13 cellular contexts compared by ENCODE assay signal in genomic region chr20:48910360-48910781, GRCh38. TPM values are rescaled to one million over a fixed set of nuclear protein-coding genes. Genes with fewer than 3 reads are reported as not detected.
A peak's percentile ranks its signal among the peaks of the same experiment; 100 is the strongest.
DNase-seq lines count a peak whose midpoint lies in the region; ATAC-seq, FAIRE-seq and TF ChIP-seq lines count a peak whose summit lies in the region.
"Had no signal": no experiment of that assay in that cellular context is flagged by ENCODE, and none has a peak within 500 bp of the region (broad histone marks: within the 10 kb centered on the region; RNA-seq: fewer than 3 reads in every experiment).

No MANE protein-coding gene starts in this region.

- no peaks in the 10 kb centered on the region for H3K36me3 Mint-ChIP-seq in activated T-helper 17 cell treated with anti-CD3 and anti-CD28 coated beads, Interleukin-2, amount 50 U/mL, for 72 hours (ENCODE audit: low read depth)

- no peak overlapping the region for H3K4me3 Mint-ChIP-seq in activated T-helper 17 cell treated with anti-CD3 and anti-CD28 coated beads, Interleukin-2, amount 50 U/mL, for 72 hours

- TF ChIP-seq CTCF in HepG2 (CRISPR knock-in tag; IDR thresholded peaks at IDR 0.05) (no peak), foreskin keratinocyte (conservative IDR thresholded peaks at IDR 0.05) (no peak)

- H3K27ac ChIP-seq in HepG2 (ENCODE audit: extremely low read length, insufficient read depth, low read length) (no peak overlapping the region), foreskin keratinocyte (no peak overlapping the region)
- H3K27ac ChIP-seq: thyroid gland had no signal

- H3K27me3 Mint-ChIP-seq in activated T-helper 17 cell treated with anti-CD3 and anti-CD28 coated beads, Interleukin-2, amount 50 U/mL, for 72 hours: no peaks in the 10 kb centered on the region

- H3K79me2 ChIP-seq in HepG2 (ENCODE audit: insufficient read depth, low read length): no peaks in the 10 kb centered on the region

- TF ChIP-seq RAD21 in HepG2 (CRISPR knock-in tag; IDR thresholded peaks at IDR 0.05): no peak

- H2AFZ ChIP-seq in HepG2 (ENCODE audit: low read length): no peak overlapping the region

- H3K36me3 ChIP-seq in HepG2 (replicated peaks in 1 of 2; ENCODE audit: control insufficient read depth in 1 of 2, insufficient read depth in 2 of 2, low read length in 2 of 2): no peaks in the 10 kb centered on the region
- H3K36me3 ChIP-seq: thyroid gland had no signal

- TF ChIP-seq EP300 in HepG2 (IDR thresholded peaks at IDR 0.05; ENCODE audit: low read depth in 2 of 2, low read length in 2 of 2) (no peak), HepG2 (CRISPR knock-in tag; IDR thresholded peaks at IDR 0.05; ENCODE audit: borderline replicate concordance) (no peak)

- no peak overlapping the region for H3K9ac ChIP-seq in HepG2 (ENCODE audit: insufficient read depth, low read depth, low read length)

- WGBS in HepG2 (ENCODE audit: low lambda C conversion rate): 25% methylated on average over 7 of the region's 7 CpGs

- POLR2A ChIA-PET in HepG2 (lab: Yijun Ruan, JAX): no interaction called here

- no peak for TF ChIP-seq POLR2A in HepG2 (IDR thresholded peaks at IDR 0.05; ENCODE audit: insufficient read depth in 1 of 2, low read depth in 2 of 2, low read length in 2 of 2)

- ATAC-seq in activated T-helper 17 cell treated with anti-CD3 and anti-CD28 coated beads, Interleukin-2, amount 50 U/mL, for 72 hours (replicated peaks): peak; percentile 28
- ATAC-seq in HepG2: no peak
- ATAC-seq in GM18909 (IDR thresholded peaks at IDR 0.05; ENCODE audit: poor library complexity, unreplicated experiment): no peak
- ATAC-seq in foreskin keratinocyte: no peak

- no peak overlapping the region for H3K4me3 ChIP-seq in HepG2 (replicated peaks in 1 of 3; ENCODE audit: insufficient read depth in 1 of 3, low read depth in 2 of 3, low read length in 3 of 3)
- H3K4me3 ChIP-seq: thyroid gland had no signal

- H3K27ac Mint-ChIP-seq in activated T-helper 17 cell treated with anti-CD3 and anti-CD28 coated beads, Interleukin-2, amount 50 U/mL, for 72 hours: peak overlapping the region; percentile 27

- intact Hi-C loops in HepG2 (cut with micrococcal nuclease; ENCODE audit: unreplicated experiment): no loop called here

- CTCF ChIA-PET in HepG2 (lab: Yijun Ruan, JAX; ENCODE audit: low intra/inter-chr PET ratio, low total read pairs): no interaction called here

- H3K9me3 ChIP-seq in HepG2 (ENCODE audit: low read length): no peaks in the 10 kb centered on the region
- H3K9me3 ChIP-seq: thyroid gland had no signal

- H3K4me1 ChIP-seq in HepG2 (ENCODE audit: insufficient read depth, low read length) (no peaks in the 10 kb centered on the region), foreskin keratinocyte (no peaks in the 10 kb centered on the region)
- H3K4me1 ChIP-seq: thyroid gland had no signal

- H3K4me2 ChIP-seq in HepG2 (ENCODE audit: low read depth, low read length): no peak overlapping the region

- no peaks in the 10 kb centered on the region for H4K20me1 ChIP-seq in HepG2 (ENCODE audit: insufficient read depth, low read length)

- no peak for FAIRE-seq in HepG2 (lab: Jason Lieb, UNC)

- DNase-seq in CD1c-positive myeloid dendritic cell (ENCODE audit: extremely low spot score): peak; percentile 59
- peak; percentile 8 for DNase-seq in KG1 (lab: John Stamatoyannopoulos, UW)
- DNase-seq in HepG2 (ENCODE audit: low spot score): no peak
- no peak for DNase-seq in DMS 273 treated with DMSO at 0.1 percent for 48 hours (lab: John Stamatoyannopoulos, UW)
- DNase-seq in foreskin keratinocyte: no peak
- DNase-seq in Kasumi-1 (lab: John Stamatoyannopoulos, UW): no peak
- DNase-seq: activated CD4-positive, alpha-beta T cell treated with anti-CD3 and anti-CD28 coated beads for 1 hour; activated naive CD4-positive, alpha-beta T cell treated with Interleukin-2 at 50 U/mL for 16 hours; retina; SHP77 treated with DMSO at 0.1 percent for 48 hours; thyroid gland had no signal

- in situ Hi-C loops in HepG2 (cut with HindIII; ENCODE audit: extremely low pct_ligation_motif_present, low pct_unique_long_range_greater_than_20kb): no loop called here

- peaks cover 2 to 8% of the 10 kb centered on the region in 2 experiments; a peak in 2 of 5 replicates for H3K27me3 ChIP-seq in HepG2 (ENCODE audit: control insufficient read depth in 1 of 2, insufficient read depth in 2 of 2, low read length in 2 of 2)
- H3K27me3 ChIP-seq in foreskin keratinocyte: peaks cover 17% of the 10 kb centered on the region
- H3K27me3 ChIP-seq: thyroid gland had no signal

- H3K9me3 Mint-ChIP-seq in activated T-helper 17 cell treated with anti-CD3 and anti-CD28 coated beads, Interleukin-2, amount 50 U/mL, for 72 hours: no peaks in the 10 kb centered on the region

- no TSS peak for BruUV-seq in HepG2 (replicated peaks; lab: Mats Ljungman, UMichigan)

- no peaks in the 10 kb centered on the region for H3K4me1 Mint-ChIP-seq in activated T-helper 17 cell treated with anti-CD3 and anti-CD28 coated beads, Interleukin-2, amount 50 U/mL, for 72 hours

TF ChIP-seq in HepG2, 621 proteins besides CTCF, POLR2A, EP300 and RAD21:
- TF ChIP-seq ZNF709 (CRISPR knock-in tag; IDR thresholded peaks at IDR 0.05): no peak
- 0 out of 2 replicates have a peak, but pooled peaks have one; percentile 19 for TF ChIP-seq RARA (CRISPR knock-in tag; IDR thresholded peaks at IDR 0.05)
- TF ChIP-seq ZNF850 (CRISPR knock-in tag; conservative IDR thresholded peaks at IDR 0.05): no peak
- TF ChIP-seq RFX3 (CRISPR knock-in tag; IDR thresholded peaks at IDR 0.05): peak; percentile 37; the same call in 1 of the 2 replicates

RNA-seq across cellular contexts. Expression of gene ARFGEF2, which starts 11.1 kb away (rescaled TPM):
- 10 to 100 TPM; 22.9 to 32.0 TPM for total RNA-seq in activated T-helper 17 cell treated with anti-CD3 and anti-CD28 coated beads, Interleukin-2, amount 50 U/mL, for 72 hours
- total RNA-seq in HepG2 (2016; rRNA removed; fragmentation: Illumina TruSeq; extraction: Trizol): 60.8 and 89.4 TPM in 2 replicates
- 12.9 and 14.8 TPM in 2 replicates for total RNA-seq in HepG2 (2016; cell fraction: cytosol; rRNA removed; fragmentation: Illumina TruSeq; extraction: Trizol; ENCODE audit: low read depth)
- total RNA-seq in HepG2 (2016; cell fraction: insoluble cytoplasmic fraction; rRNA removed; fragmentation: Illumina TruSeq; extraction: Trizol): 57.7 and 87.7 TPM in 2 replicates
- total RNA-seq in HepG2 (2016; cell fraction: membrane; rRNA removed; fragmentation: Illumina TruSeq; extraction: Trizol): 22.8 and 23.2 TPM in 2 replicates
- total RNA-seq in HepG2 (2016; cell fraction: nucleus; rRNA removed; fragmentation: Illumina TruSeq; extraction: Trizol): 61.8 and 69.9 TPM in 2 replicates
- polyA plus RNA-seq in HepG2 (2011; rRNA removed): 44.0 and 44.6 TPM in 2 replicates
- 26.6 and 34.6 TPM in 2 replicates for polyA plus RNA-seq in HepG2 (2011; cell fraction: cytosol; rRNA removed)
- 49.9 and 56.4 TPM in 2 replicates for polyA plus RNA-seq in HepG2 (2011; cell fraction: nucleus; rRNA removed)
- polyA plus RNA-seq in HepG2 (2012): 42.2 and 43.8 TPM in 2 replicates
- 1.1 TPM in 2 replicates for polyA plus RNA-seq in HepG2 (2016; cell fraction: cytosol; fragmentation: Illumina TruSeq; extraction: Trizol; ENCODE audit: low read depth)
- polyA plus RNA-seq in HepG2 (2016; cell fraction: insoluble cytoplasmic fraction; fragmentation: Illumina TruSeq; extraction: Trizol; ENCODE audit: low read depth): 38.0 and 39.6 TPM in 2 replicates
- 3.0 and 3.5 TPM in 2 replicates for polyA plus RNA-seq in HepG2 (2016; cell fraction: membrane; fragmentation: Illumina TruSeq; extraction: Trizol; ENCODE audit: low read depth)
- polyA plus RNA-seq in HepG2 (2016; cell fraction: nucleus; fragmentation: Illumina TruSeq; extraction: Trizol; ENCODE audit: insufficient read depth, low read depth): 60.6 and 68.6 TPM in 2 replicates
- polyA minus RNA-seq in HepG2 (2011; rRNA and poly(A)+ RNA removed; ENCODE audit: low replicate concordance): 69.3 and 130 TPM in 2 replicates
- 69.6 and 83.1 TPM in 2 replicates for polyA minus RNA-seq in HepG2 (2011; cell fraction: cytosol; rRNA and poly(A)+ RNA removed)
- polyA minus RNA-seq in HepG2 (2011; cell fraction: nucleus; rRNA and poly(A)+ RNA removed): 96.2 and 117 TPM in 2 replicates
- 22.2 and 22.4 TPM in 2 replicates for total RNA-seq in foreskin keratinocyte
- 2.5 and 3.3 TPM in 2 replicates for polyA plus RNA-seq in foreskin keratinocyte

Comparison
In these comparisons a context has a peak if more than half of its experiments do, and no peak if none do; other contexts are left out.
1. DNase-seq: peak in CD1c-positive myeloid dendritic cell (single experiment) and KG1 (single experiment); none in HepG2 (single experiment), DMS 273 treated with DMSO at 0.1 percent for 48 hours (single experiment), foreskin keratinocyte (0 of 2) and Kasumi-1 (0 of 2).